In the genomic region with DNA sequence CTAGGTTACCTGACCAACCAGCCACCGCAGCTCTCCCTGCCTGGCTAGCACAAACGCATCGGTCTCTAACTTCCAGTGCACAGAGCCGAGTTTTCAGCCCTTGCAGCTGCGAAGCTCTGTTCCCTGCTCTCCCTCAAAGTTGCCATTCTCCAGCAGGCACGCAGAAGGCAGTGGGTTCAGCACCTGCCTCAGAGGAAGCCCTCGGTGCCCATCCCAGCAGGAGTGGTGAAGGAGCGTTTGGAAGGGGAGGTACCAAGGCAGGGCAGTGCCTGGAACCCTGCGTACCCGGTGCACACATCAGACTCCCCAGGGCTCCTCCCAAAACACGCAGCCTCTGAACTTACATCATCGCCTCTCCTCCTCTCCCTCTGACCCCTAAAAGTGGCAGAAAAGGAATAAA, we compare ENCODE assay signal across 14 cellular contexts. TPM values are rescaled to one million over a fixed set of nuclear protein-coding genes. Genes with fewer than 3 reads are reported as not detected.
DNase-seq lines count a peak whose midpoint lies in the region; ATAC-seq, FAIRE-seq and TF ChIP-seq lines count a peak whose summit lies in the region.
"Had no signal": no experiment of that assay in that cellular context is flagged by ENCODE, and none has a peak within 500 bp of the region (broad histone marks: within the 10 kb centered on the region; RNA-seq: fewer than 3 reads in every experiment).

No MANE protein-coding gene starts in this region.

- intact Hi-C loops in activated naive CD4-positive, alpha-beta T cell treated with anti-CD3 and anti-CD28 coated beads for 36 hours (cut with micrococcal nuclease), result loop anchor here (2.0 to 10.0 kb wide), 6 partner anchors 43 to 1085 kb away; partner anchors contain the start of genes BNIP3, DPYSL4 and MTG1
- intact Hi-C loops in left cardiac atrium (cut with DNase I), result no loop called here
- intact Hi-C loops in kidney (cut with DNase I), result no loop called here

- FAIRE-seq in kidney (lab: Jason Lieb, UNC), result no peak

- POLR2A ChIA-PET in activated CD8-positive, alpha-beta T cell treated with anti-CD3 and anti-CD28 coated beads, Interleukin-2, amount 10 ng/mL, durations not matched to agents 7 days and 5 days (lab: Charles Lee), result no interaction called here

- H3K4me1 ChIP-seq in kidney (ENCODE audit: control insufficient read depth in 1 of 2, insufficient read depth in 1 of 2, low read depth in 1 of 2, low read length in 2 of 2), result peaks cover 4 to 9% of the 10 kb centered on the region in 2 donors

- H3K27ac ChIP-seq in kidney (ENCODE audit: low read depth in 2 of 2, low read length in 2 of 2), result no peak overlapping the region
- H3K27ac ChIP-seq: uterus had no signal

- H3K4me1 Mint-ChIP-seq in activated naive CD4-positive, alpha-beta T cell treated with anti-CD3 and anti-CD28 coated beads for 36 hours (ENCODE audit: low read depth), result peaks cover 9% of the 10 kb centered on the region
- H3K4me1 Mint-ChIP-seq in activated CD8-positive, alpha-beta T cell treated with anti-CD3 and anti-CD28 coated beads, Interleukin-2, amount 10 ng/mL, durations not matched to agents 7 days and 5 days (ENCODE audit: low read depth), result peaks cover 8% of the 10 kb centered on the region
- H3K4me1 Mint-ChIP-seq in type B pancreatic cell (ENCODE audit: unreplicated experiment), result peaks cover 3% of the 10 kb centered on the region

- H3K27me3 Mint-ChIP-seq in activated naive CD4-positive, alpha-beta T cell treated with anti-CD3 and anti-CD28 coated beads for 36 hours (ENCODE audit: low read depth), result peaks cover 2% of the 10 kb centered on the region
- peaks cover 21% of the 10 kb centered on the region for H3K27me3 Mint-ChIP-seq in activated CD8-positive, alpha-beta T cell treated with anti-CD3 and anti-CD28 coated beads, Interleukin-2, amount 10 ng/mL, durations not matched to agents 7 days and 5 days (ENCODE audit: low read depth)
- H3K27me3 Mint-ChIP-seq in type B pancreatic cell, result peaks cover 64% of the 10 kb centered on the region

- CTCF ChIA-PET in activated naive CD4-positive, alpha-beta T cell treated with anti-CD3 and anti-CD28 coated beads for 36 hours (lab: Charles Lee), result no interaction called here
- CTCF ChIA-PET in activated CD8-positive, alpha-beta T cell treated with anti-CD3 and anti-CD28 coated beads, Interleukin-2, amount 10 ng/mL, durations not matched to agents 7 days and 5 days (lab: Charles Lee), result no interaction called here

- no peaks in the 10 kb centered on the region for H3K36me3 ChIP-seq in kidney (ENCODE audit: control insufficient read depth in 1 of 2, insufficient read depth in 2 of 2, low read length in 2 of 2)
- H3K36me3 ChIP-seq: uterus had no signal

- no peaks in the 10 kb centered on the region for H3K36me3 Mint-ChIP-seq in activated naive CD4-positive, alpha-beta T cell treated with anti-CD3 and anti-CD28 coated beads for 36 hours (ENCODE audit: low read depth)
- peaks cover 1% of the 10 kb centered on the region for H3K36me3 Mint-ChIP-seq in activated CD8-positive, alpha-beta T cell treated with anti-CD3 and anti-CD28 coated beads, Interleukin-2, amount 10 ng/mL, durations not matched to agents 7 days and 5 days (ENCODE audit: low read depth)
- peaks cover 4% of the 10 kb centered on the region for H3K36me3 Mint-ChIP-seq in type B pancreatic cell

- peak overlapping the region; percentile 61 for H3K4me3 Mint-ChIP-seq in activated naive CD4-positive, alpha-beta T cell treated with anti-CD3 and anti-CD28 coated beads for 36 hours
- H3K4me3 Mint-ChIP-seq in activated CD8-positive, alpha-beta T cell treated with anti-CD3 and anti-CD28 coated beads, Interleukin-2, amount 10 ng/mL, durations not matched to agents 7 days and 5 days, result peak overlapping the region; percentile 12
- H3K4me3 Mint-ChIP-seq in type B pancreatic cell, result peak overlapping the region; percentile 84

- DNase-seq in activated naive CD4-positive, alpha-beta T cell treated with anti-CD3 and anti-CD28 coated beads for 36 hours, result no peak
- no peak for DNase-seq in activated naive CD4-positive, alpha-beta T cell (lab: John Stamatoyannopoulos, UW)
- no peak for DNase-seq in activated CD8-positive, alpha-beta T cell treated with anti-CD3 and anti-CD28 coated beads, Interleukin-2, amount 10 ng/mL, durations not matched to agents 7 days and 5 days
- DNase-seq in mesenteric fat pad (ENCODE audit: low spot score) (peak; percentile 84), type B pancreatic cell (ENCODE audit: extremely low spot score, unreplicated experiment) (no peak), left cardiac atrium (no peak), kidney (no peak)
- no peak for DNase-seq in stimulated activated CD4-positive, alpha-beta T cell treated with anti-CD3 and anti-CD28 coated beads, Interleukin-4, amount 100 ng/mL, for 1 hour
- DNase-seq: activated CD8-positive, alpha-beta memory T cell treated with anti-CD3 and anti-CD28 coated beads, Interleukin-2, amount 50 U/mL, for 4 hours; NCI-H1694 treated with DMSO at 0.1 percent for 48 hours; stimulated activated naive CD4-positive, alpha-beta T cell treated with Interleukin-2 at 50 U/mL for 16 hours; uterus had no signal

- TF ChIP-seq CTCF in type B pancreatic cell (conservative IDR thresholded peaks at IDR 0.05), result no peak
- TF ChIP-seq CTCF in kidney (IDR thresholded peaks at IDR 0.05; ENCODE audit: borderline replicate concordance, extremely low read depth, insufficient read depth), result no peak

- H3K4me3 ChIP-seq in kidney (ENCODE audit: low read length in 2 of 2), result no peak overlapping the region

- peaks cover 0 to 7% of the 10 kb centered on the region in 2 donors for H3K9me3 ChIP-seq in kidney (ENCODE audit: control insufficient read depth in 1 of 2, low read length in 2 of 2)
- H3K9me3 ChIP-seq: uterus had no signal

- peaks cover 6% of the 10 kb centered on the region for H3K9me3 Mint-ChIP-seq in activated naive CD4-positive, alpha-beta T cell treated with anti-CD3 and anti-CD28 coated beads for 36 hours
- H3K9me3 Mint-ChIP-seq in activated CD8-positive, alpha-beta T cell treated with anti-CD3 and anti-CD28 coated beads, Interleukin-2, amount 10 ng/mL, durations not matched to agents 7 days and 5 days (ENCODE audit: insufficient read depth), result no peaks in the 10 kb centered on the region
- H3K9me3 Mint-ChIP-seq in type B pancreatic cell, result peaks cover 4% of the 10 kb centered on the region

- H3K27ac Mint-ChIP-seq in activated naive CD4-positive, alpha-beta T cell treated with anti-CD3 and anti-CD28 coated beads for 36 hours, result no peak overlapping the region
- no peak overlapping the region for H3K27ac Mint-ChIP-seq in activated CD8-positive, alpha-beta T cell treated with anti-CD3 and anti-CD28 coated beads, Interleukin-2, amount 10 ng/mL, durations not matched to agents 7 days and 5 days
- H3K27ac Mint-ChIP-seq in type B pancreatic cell, result no peak overlapping the region

- no peak overlapping the region for H3K9ac ChIP-seq in kidney (ENCODE audit: low read length in 2 of 2)

- ATAC-seq in activated CD8-positive, alpha-beta T cell treated with anti-CD3 and anti-CD28 coated beads, Interleukin-2, amount 10 ng/mL, durations not matched to agents 7 days and 5 days, result no peak
- ATAC-seq in left cardiac atrium, result no peak
- ATAC-seq: activated CD4-positive, CD25-positive, alpha-beta regulatory T cell treated with anti-CD3 and anti-CD28 coated beads, Interleukin-2, amount 50 U/mL, for 24 hours; Right ventricle myocardium inferior had no signal

RNA-seq across cellular contexts. Expression of gene STK32C, which starts 1.7 kb away (rescaled TPM):
- total RNA-seq in activated naive CD4-positive, alpha-beta T cell treated with anti-CD3 and anti-CD28 coated beads for 36 hours, result 10 to 100 TPM; 16.5 to 16.6 TPM
- 10 to 100 TPM; 19.1 to 21.1 TPM for total RNA-seq in activated CD8-positive, alpha-beta T cell treated with anti-CD3 and anti-CD28 coated beads, Interleukin-2, amount 10 ng/mL, durations not matched to agents 7 days and 5 days
- total RNA-seq in mesenteric fat pad, result 18.3 TPM
- 8.0 and 12.9 TPM in 2 replicates for total RNA-seq in type B pancreatic cell (ENCODE audit: low replicate concordance)
- 1 to 10 TPM; 6.1 to 6.6 TPM for total RNA-seq in left cardiac atrium
- 14.4 TPM for total RNA-seq in kidney
- polyA plus RNA-seq in kidney (ENCODE audit: insufficient read depth, low read depth, low replicate concordance), result 11.6 TPM

RNA-seq across cellular contexts. Expression of gene LRRC27, which starts 22.5 kb away (rescaled TPM):
- 1 to 10 TPM; 1.5 to 1.9 TPM for total RNA-seq in activated naive CD4-positive, alpha-beta T cell treated with anti-CD3 and anti-CD28 coated beads for 36 hours
- total RNA-seq in activated CD8-positive, alpha-beta T cell treated with anti-CD3 and anti-CD28 coated beads, Interleukin-2, amount 10 ng/mL, durations not matched to agents 7 days and 5 days, result 1 to 10 TPM; 3.3 to 3.8 TPM
- total RNA-seq in mesenteric fat pad (9.0 TPM), type B pancreatic cell (ENCODE audit: low replicate concordance) (8.9 and 14.2 TPM in 2 replicates), left cardiac atrium (1 to 10 TPM; 3.7 to 4.4 TPM), kidney (14.6 TPM)
- 14.4 TPM for polyA plus RNA-seq in kidney (ENCODE audit: insufficient read depth, low read depth, low replicate concordance)

Comparison
In these comparisons a context has a peak if more than half of its experiments do, and no peak if none do; other contexts are left out.
1. H3K4me3 Mint-ChIP-seq: peak in every context shown above with its lines; median percentile 84 in type B pancreatic cell; 61 in activated naive CD4-positive, alpha-beta T cell treated with anti-CD3 and anti-CD28 coated beads for 36 hours; 12 in activated CD8-positive, alpha-beta T cell treated with anti-CD3 and anti-CD28 coated beads, Interleukin-2, amount 10 ng/mL, durations not matched to agents 7 days and 5 days.